10 cellular contexts compared by ENCODE assay signal in the genomic region with DNA sequence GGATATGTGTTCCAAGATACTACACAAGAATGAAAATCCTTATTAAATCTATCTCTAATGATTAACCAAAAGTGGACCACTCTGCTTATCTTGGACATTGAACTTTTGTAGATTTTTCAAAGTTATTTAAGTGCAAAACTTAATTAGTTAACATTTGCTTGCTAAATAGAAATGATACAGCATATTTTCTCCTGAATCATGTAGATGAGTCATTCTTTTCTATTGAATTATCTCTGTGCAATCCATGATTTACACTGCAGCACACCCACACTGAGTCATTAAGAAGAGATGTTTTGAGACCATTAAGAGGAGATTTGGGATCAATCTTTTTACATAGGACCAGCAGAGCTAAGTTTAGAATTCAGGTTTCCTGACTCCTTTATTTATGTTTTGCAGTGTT. TPM values are rescaled to one million over a fixed set of nuclear protein-coding genes. Genes with fewer than 3 reads are reported as not detected.
DNase-seq lines count a peak whose midpoint lies in the region; ATAC-seq and TF ChIP-seq lines count a peak whose summit lies in the region.
"Had no signal": no experiment of that assay in that cellular context is flagged by ENCODE, and none has a peak within 500 bp of the region (broad histone marks: within the 10 kb centered on the region; RNA-seq: fewer than 3 reads in every experiment).

No MANE protein-coding gene starts in this region.

- H3K4me1 ChIP-seq in Caco-2 (peaks cover 52% of the 10 kb centered on the region), PC-3 (ENCODE audit: insufficient read depth, low read length) (peaks cover 51% of the 10 kb centered on the region)

- POLR2A ChIA-PET in Caco-2 (lab: Charles Lee) = interaction anchor here (1.1 kb wide), 1 partner anchor 43 kb away, joined by 3 read pairs; no protein-coding TSS in a partner anchor
- POLR2A ChIA-PET in PC-3 (lab: Charles Lee; ENCODE audit: unreplicated experiment) = interaction anchor here (0.7 kb wide), 1 partner anchor 233 kb away, joined by 4 read pairs; no protein-coding TSS in a partner anchor

- ATAC-seq in PC-3 (peak; percentile 56), GM21619 (IDR thresholded peaks at IDR 0.05; ENCODE audit: unreplicated experiment) (no peak)

- H3K4me1 Mint-ChIP-seq in Caco-2 (ENCODE audit: low read depth, unreplicated experiment) (peaks cover 46% of the 10 kb centered on the region), osteocyte (ENCODE audit: unreplicated experiment) (peaks cover 50% of the 10 kb centered on the region)

- peak overlapping the region; percentile 61 for H3K9ac ChIP-seq in PC-3 (ENCODE audit: low read length)

- DNase-seq in Caco-2 (no peak), PC-3 (peak; percentile 76), epithelial cell of proximal tubule (ENCODE audit: low read depth) (peak; percentile 80), osteocyte (ENCODE audit: extremely low spot score, unreplicated experiment) (no peak), NCI-H82 (lab: John Stamatoyannopoulos, UW) (no peak), T-helper 1 cell (no peak), activated T-cell treated with anti-CD3 and anti-CD28 coated beads for 4 hours (no peak)
- DNase-seq: activated effector memory CD4-positive, alpha-beta T cell treated with Interleukin-2 at 50 U/mL for 16 hours; KBM-7 had no signal

- TF ChIP-seq CTCF in Caco-2 (IDR thresholded peaks at IDR 0.05; ENCODE audit: insufficient read depth in 1 of 2, low read depth in 1 of 2, low read length in 1 of 2, severe bottlenecking in 1 of 2, unreplicated experiment in 1 of 2) = no peak
- TF ChIP-seq CTCF in PC-3 (conservative IDR thresholded peaks at IDR 0.05; ENCODE audit: low read depth, low read length) = no peak
- TF ChIP-seq CTCF in epithelial cell of proximal tubule (conservative IDR thresholded peaks at IDR 0.05; ENCODE audit: low read depth, low read length) = no peak
- TF ChIP-seq CTCF in osteocyte (IDR thresholded peaks at IDR 0.05) = no peak

- CTCF ChIA-PET in Caco-2 (lab: Charles Lee) (no interaction called here), PC-3 (lab: Charles Lee) (no interaction called here)

- BruUV-seq in Caco-2 (replicated peaks; lab: Mats Ljungman, UMichigan) (no TSS peak), PC-3 (replicated peaks; lab: Mats Ljungman, UMichigan) (no TSS peak)

- no peaks in the 10 kb centered on the region for H3K79me2 ChIP-seq in PC-3 (ENCODE audit: low read length)

- H3K36me3 ChIP-seq in Caco-2 (ENCODE audit: control insufficient read depth, insufficient read depth, low read length) = no peaks in the 10 kb centered on the region
- H3K36me3 ChIP-seq in PC-3 (ENCODE audit: low read depth, low read length) = no peaks in the 10 kb centered on the region

- H4K20me1 ChIP-seq in PC-3 (ENCODE audit: low read length) = no peaks in the 10 kb centered on the region

- intact Hi-C loops in Caco-2 (cut with micrococcal nuclease; ENCODE audit: unreplicated experiment) = no loop called here
- intact Hi-C loops in PC-3 (cut with micrococcal nuclease) = loop anchor here (5.0 kb wide), 2 partner anchors 34 to 56 kb away; no protein-coding TSS in a partner anchor

- H3K27ac ChIP-seq in PC-3 (ENCODE audit: low read length) = peak overlapping the region; percentile 93

- H3K9me3 Mint-ChIP-seq in Caco-2 (ENCODE audit: unreplicated experiment) (no peaks in the 10 kb centered on the region), osteocyte (ENCODE audit: unreplicated experiment) (no peaks in the 10 kb centered on the region)

- H3K4me3 Mint-ChIP-seq in Caco-2 (ENCODE audit: unreplicated experiment) (no peak overlapping the region), osteocyte (ENCODE audit: unreplicated experiment) (no peak overlapping the region)

- H3K9me2 ChIP-seq in PC-3 (replicated peaks; ENCODE audit: low read length) = no peaks in the 10 kb centered on the region

- H3K4me3 ChIP-seq in Caco-2 (ENCODE audit: low read depth, low read length) (no peak overlapping the region), PC-3 (ENCODE audit: low read length) (no peak overlapping the region), epithelial cell of proximal tubule (ENCODE audit: low read depth, low read length) (no peak overlapping the region)

- H3K36me3 Mint-ChIP-seq in Caco-2 (ENCODE audit: insufficient read depth, unreplicated experiment) = peaks cover 7% of the 10 kb centered on the region
- no peaks in the 10 kb centered on the region for H3K36me3 Mint-ChIP-seq in osteocyte (ENCODE audit: unreplicated experiment)

- H3K27ac Mint-ChIP-seq in Caco-2 (ENCODE audit: unreplicated experiment) = peak overlapping the region; percentile 55
- H3K27ac Mint-ChIP-seq in osteocyte (ENCODE audit: unreplicated experiment) = peak overlapping the region; percentile 28

- peak overlapping the region; percentile 70 for H3K4me2 ChIP-seq in PC-3 (ENCODE audit: low read length)

- peaks cover 12% of the 10 kb centered on the region for H3F3A ChIP-seq in PC-3 (ENCODE audit: low read length, unreplicated experiment)

- H3K9me3 ChIP-seq in Caco-2 (no peaks in the 10 kb centered on the region), PC-3 (ENCODE audit: low read length) (no peaks in the 10 kb centered on the region)

- no peaks in the 10 kb centered on the region for H3K27me3 Mint-ChIP-seq in Caco-2 (ENCODE audit: insufficient read depth, unreplicated experiment)
- H3K27me3 Mint-ChIP-seq in osteocyte (ENCODE audit: unreplicated experiment) = no peaks in the 10 kb centered on the region

- H3K27me3 ChIP-seq in Caco-2 (replicated peaks; ENCODE audit: control insufficient read depth, insufficient read depth, low read length) (no peaks in the 10 kb centered on the region), PC-3 (ENCODE audit: low read length) (no peaks in the 10 kb centered on the region)

- peak overlapping the region; percentile 40; the same call in 1 of the 2 replicates for H2AFZ ChIP-seq in PC-3 (ENCODE audit: low read length)

RNA-seq across cellular contexts. Expression of a gene that starts 6.6 kb away (rescaled TPM):
- total RNA-seq in Caco-2 (2022) (128 and 129 TPM in 2 replicates), PC-3 (2014; rRNA removed) (0.35 and 2.4 TPM in 2 replicates), epithelial cell of proximal tubule (0.17 and 1.2 TPM in 2 replicates), osteocyte (0.24 and 0.39 TPM in 2 replicates)

RNA-seq across cellular contexts. Expression of a gene that starts 43.8 kb away (rescaled TPM):
- 27.6 and 30.1 TPM in 2 replicates for total RNA-seq in Caco-2 (2022)
- total RNA-seq in PC-3 (2014; rRNA removed) = 10.2 and 14.5 TPM in 2 replicates
- 13.7 and 18.8 TPM in 2 replicates for total RNA-seq in epithelial cell of proximal tubule
- 16.6 and 18.7 TPM in 2 replicates for total RNA-seq in osteocyte

RNA-seq across cellular contexts. Expression of a gene that starts 43.9 kb away (rescaled TPM):
- total RNA-seq in Caco-2 (2022) = 47.6 and 50.2 TPM in 2 replicates
- 16.6 and 24.6 TPM in 2 replicates for total RNA-seq in PC-3 (2014; rRNA removed)
- total RNA-seq in epithelial cell of proximal tubule = 26.8 and 31.2 TPM in 2 replicates
- total RNA-seq in osteocyte = 29.4 and 35.8 TPM in 2 replicates

Comparison
In these comparisons a context has a peak if more than half of its experiments do, and no peak if none do; other contexts are left out.
1. DNase-seq: peak in PC-3 (single experiment) and epithelial cell of proximal tubule (single experiment); none in Caco-2 (0 of 2), osteocyte (single experiment), NCI-H82 (single experiment), T-helper 1 cell (0 of 5) and activated T-cell treated with anti-CD3 and anti-CD28 coated beads for 4 hours (single experiment).
2. RNA of a gene that starts 6.6 kb away (total RNA-seq): 128 to 129 TPM in Caco-2; 0.35 to 2.4 TPM in PC-3, 0.24 to 0.39 TPM in osteocyte and 0.17 to 1.2 TPM in epithelial cell of proximal tubule; every median in the first group is over 10 times any median in the second.